In genomic region chr3:34988296-34988695, GRCh38 we compare ENCODE assay signal across 31 cellular contexts.
"Had no signal": no experiment of that assay in that cellular context is flagged by ENCODE, and none has a peak within 500 bp of the region (broad histone marks: within the 10 kb centered on the region; RNA-seq: fewer than 3 reads in every experiment).

No MANE protein-coding gene starts in this region.

- H3K4me1 ChIP-seq: body of pancreas, breast epithelium, SJCRH30 had no signal

- FAIRE-seq: astrocyte, K562, RCC 7860, TTC549 had no signal

- ATAC-seq: activated CD8-positive, alpha-beta T cell treated with anti-CD3 and anti-CD28 coated beads for 36 hours; activated T-cell treated with anti-CD3 and anti-CD28 coated beads, Interleukin-2, amount 50 U/mL, for 72 hours; activated T-helper 17 cell treated with anti-CD3 and anti-CD28 coated beads, Interleukin-2, amount 50 U/mL, for 72 hours; body of pancreas; K562; PC-3 had no signal

- H3K27ac ChIP-seq: body of pancreas, breast epithelium, RWPE1, SJCRH30, SK-N-MC had no signal

- H3K4me3 ChIP-seq: body of pancreas, breast epithelium, K562, SJCRH30, SK-N-MC had no signal

- DNase-seq: activated CD4-positive, alpha-beta T cell treated with anti-CD3 and anti-CD28 coated beads, Interleukin-2, amount 10 ng/mL, durations not matched to agents 24 days and 14 days; activated CD4-positive, alpha-beta T cell treated with anti-CD3 and anti-CD28 coated beads, Interleukin-2, amount 50 U/mL, for 4 hours; activated CD8-positive, alpha-beta T cell treated with anti-CD3 and anti-CD28 coated beads for 36 hours; activated gamma-delta T cell; activated naive CD4-positive, alpha-beta T cell treated with Interleukin-2 at 50 U/mL for 16 hours; activated naive CD8-positive, alpha-beta T cell treated with anti-CD3 and anti-CD28 coated beads, Interleukin-2, amount 10 ng/mL, durations not matched to agents 7 days and 5 days; activated T-cell treated with anti-CD3 and anti-CD28 coated beads, Interleukin-2, amount 50 U/mL, for 1 hour; activated T-cell treated with anti-CD3 and anti-CD28 coated beads, Interleukin-2, amount 50 U/mL, for 72 hours; amygdala; body of pancreas; NCI-H1092 treated with DMSO at 0.1 percent for 48 hours; NCI-H1417; NCI-H146; NCI-H187; NCI-H2029 treated with DMSO at 0.1 percent for 48 hours; NCI-H2171 treated with DMSO at 0.1 percent for 48 hours; NCI-H2227 treated with DMSO at 0.1 percent for 48 hours; NCI-H446; NCI-H510A treated with DMSO at 0.1 percent for 48 hours; NCI-H526 treated with DMSO at 0.1 percent for 48 hours; PC-3; SHP77; SJCRH30 had no signal

- H3K27me3 ChIP-seq: body of pancreas, breast epithelium, SJCRH30 had no signal

- H3K36me3 ChIP-seq: breast epithelium, SJCRH30 had no signal

- H3K9me3 ChIP-seq: body of pancreas, breast epithelium, SJCRH30 had no signal
